1 cellular context compared by ENCODE assay signal in the genomic region with DNA sequence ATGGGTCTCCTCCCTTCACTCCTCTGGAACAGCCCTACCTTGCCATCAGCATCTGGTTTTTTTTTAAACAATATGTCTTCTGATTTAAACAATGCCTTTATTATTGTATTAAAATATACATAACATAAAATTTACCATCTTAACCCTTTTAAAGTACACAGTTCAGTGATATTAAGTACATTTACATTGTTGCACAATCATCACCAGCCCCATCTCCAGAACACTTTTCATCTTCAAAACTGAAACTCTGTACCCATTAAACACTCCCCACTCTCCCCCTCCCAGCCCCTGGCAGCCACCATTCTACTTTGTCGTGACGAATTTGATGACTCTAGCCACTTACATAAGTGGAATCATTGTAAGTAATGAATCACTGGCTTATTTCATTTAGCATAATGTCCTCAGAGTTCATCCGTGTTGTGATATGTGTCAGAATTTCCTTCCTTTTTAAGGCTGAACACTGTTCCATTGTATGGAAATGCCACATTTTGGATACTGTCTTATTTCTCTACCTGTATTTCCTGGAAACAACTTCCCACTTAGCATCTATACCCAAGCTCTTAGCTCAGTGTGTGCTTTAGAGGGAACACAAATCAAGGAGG.
TF ChIP-seq lines count a peak whose summit lies in the region.

No MANE protein-coding gene starts in this region.

TF ChIP-seq in WTC11, 78 proteins besides CTCF, POLR2A, EP300 and RAD21 (continued from another document):
- TF ChIP-seq, protein P1, sequence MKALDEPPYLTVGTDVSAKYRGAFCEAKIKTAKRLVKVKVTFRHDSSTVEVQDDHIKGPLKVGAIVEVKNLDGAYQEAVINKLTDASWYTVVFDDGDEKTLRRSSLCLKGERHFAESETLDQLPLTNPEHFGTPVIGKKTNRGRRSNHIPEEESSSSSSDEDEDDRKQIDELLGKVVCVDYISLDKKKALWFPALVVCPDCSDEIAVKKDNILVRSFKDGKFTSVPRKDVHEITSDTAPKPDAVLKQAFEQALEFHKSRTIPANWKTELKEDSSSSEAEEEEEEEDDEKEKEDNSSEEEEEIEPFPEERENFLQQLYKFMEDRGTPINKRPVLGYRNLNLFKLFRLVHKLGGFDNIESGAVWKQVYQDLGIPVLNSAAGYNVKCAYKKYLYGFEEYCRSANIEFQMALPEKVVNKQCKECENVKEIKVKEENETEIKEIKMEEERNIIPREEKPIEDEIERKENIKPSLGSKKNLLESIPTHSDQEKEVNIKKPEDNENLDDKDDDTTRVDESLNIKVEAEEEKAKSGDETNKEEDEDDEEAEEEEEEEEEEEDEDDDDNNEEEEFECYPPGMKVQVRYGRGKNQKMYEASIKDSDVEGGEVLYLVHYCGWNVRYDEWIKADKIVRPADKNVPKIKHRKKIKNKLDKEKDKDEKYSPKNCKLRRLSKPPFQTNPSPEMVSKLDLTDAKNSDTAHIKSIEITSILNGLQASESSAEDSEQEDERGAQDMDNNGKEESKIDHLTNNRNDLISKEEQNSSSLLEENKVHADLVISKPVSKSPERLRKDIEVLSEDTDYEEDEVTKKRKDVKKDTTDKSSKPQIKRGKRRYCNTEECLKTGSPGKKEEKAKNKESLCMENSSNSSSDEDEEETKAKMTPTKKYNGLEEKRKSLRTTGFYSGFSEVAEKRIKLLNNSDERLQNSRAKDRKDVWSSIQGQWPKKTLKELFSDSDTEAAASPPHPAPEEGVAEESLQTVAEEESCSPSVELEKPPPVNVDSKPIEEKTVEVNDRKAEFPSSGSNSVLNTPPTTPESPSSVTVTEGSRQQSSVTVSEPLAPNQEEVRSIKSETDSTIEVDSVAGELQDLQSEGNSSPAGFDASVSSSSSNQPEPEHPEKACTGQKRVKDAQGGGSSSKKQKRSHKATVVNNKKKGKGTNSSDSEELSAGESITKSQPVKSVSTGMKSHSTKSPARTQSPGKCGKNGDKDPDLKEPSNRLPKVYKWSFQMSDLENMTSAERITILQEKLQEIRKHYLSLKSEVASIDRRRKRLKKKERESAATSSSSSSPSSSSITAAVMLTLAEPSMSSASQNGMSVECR (CRISPR knock-in tag; IDR thresholded peaks at IDR 0.05; ENCODE audit: borderline replicate concordance) = no peak
- TF ChIP-seq TP53 (CRISPR knock-in tag; IDR thresholded peaks at IDR 0.05) = no peak
- no peak for TF ChIP-seq SMAD4 (CRISPR knock-in tag; IDR thresholded peaks at IDR 0.05)
- TF ChIP-seq E2F1 (CRISPR knock-in tag; IDR thresholded peaks at IDR 0.05) = no peak
- no peak for TF ChIP-seq JAZF1 (CRISPR knock-in tag; IDR thresholded peaks at IDR 0.05)
- no peak for TF ChIP-seq GABPB1 (CRISPR knock-in tag; IDR thresholded peaks at IDR 0.05)
- TF ChIP-seq FOXK1 (CRISPR knock-in tag; IDR thresholded peaks at IDR 0.05) = no peak
- TF ChIP-seq SOX15 (CRISPR knock-in tag; IDR thresholded peaks at IDR 0.05) = no peak
- TF ChIP-seq ZNF532 (CRISPR knock-in tag; IDR thresholded peaks at IDR 0.05; ENCODE audit: borderline replicate concordance) = no peak
- no peak for TF ChIP-seq HMGA2 (CRISPR knock-in tag; IDR thresholded peaks at IDR 0.05)
- TF ChIP-seq E2F5 (CRISPR knock-in tag; IDR thresholded peaks at IDR 0.05) = no peak
- TF ChIP-seq SMAD3 (CRISPR knock-in tag; IDR thresholded peaks at IDR 0.05; ENCODE audit: borderline replicate concordance) = no peak
